Comparison of ENCODE assay signal across 8 cellular contexts in the genomic region with DNA sequence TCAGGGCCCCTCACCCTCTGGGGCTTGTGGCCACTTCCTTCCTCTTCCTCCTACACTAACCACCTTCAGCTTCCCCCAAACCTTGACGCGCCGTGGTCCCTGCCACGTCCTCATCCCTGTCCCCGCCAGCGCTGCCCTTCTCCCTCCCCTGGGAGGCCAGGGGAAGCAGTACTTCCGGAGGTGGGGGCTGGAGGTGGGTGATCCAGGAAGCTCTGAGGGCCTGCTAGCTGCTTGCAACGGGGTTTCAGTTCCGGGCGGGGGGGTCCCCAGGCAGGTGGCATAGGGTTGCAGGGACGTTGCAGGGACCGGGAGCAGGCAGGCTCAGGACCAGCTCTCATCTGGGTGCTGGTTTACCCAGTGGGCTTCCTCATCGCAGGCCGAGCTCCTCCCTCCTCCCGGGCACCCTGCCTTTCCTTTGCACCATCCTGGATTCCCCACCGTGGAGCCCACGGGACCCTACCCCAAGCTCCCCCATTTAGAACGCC.
DNase-seq lines count a peak whose midpoint lies in the region; ATAC-seq and TF ChIP-seq lines count a peak whose summit lies in the region.

No MANE protein-coding gene starts in this region.

- H3K27me3 ChIP-seq in CD4-positive, alpha-beta memory T cell (ENCODE audit: insufficient read depth, low read length) = no peaks in the 10 kb centered on the region

- no peak for TF ChIP-seq CTCF in lower leg skin (IDR thresholded peaks at IDR 0.05)

- H3K4me1 ChIP-seq in CD4-positive, alpha-beta memory T cell (ENCODE audit: insufficient read depth, low read length) = peaks cover 69% of the 10 kb centered on the region

- POLR2A ChIA-PET in CD4-positive, alpha-beta memory T cell (lab: Charles Lee; ENCODE audit: partially characterized antibody) = interaction anchor here (0.9 to 2.7 kb wide), 12 partner anchors 8 to 232 kb away, joined by 3 to 28 read pairs (median 3); a partner anchor contains a TSS

- peaks cover 28 to 72% (median 48%) of the 10 kb centered on the region in 4 donors for H3K4me1 Mint-ChIP-seq in CD4-positive, alpha-beta memory T cell
- peaks cover 39% of the 10 kb centered on the region for H3K4me1 Mint-ChIP-seq in memory B cell

- no peaks in the 10 kb centered on the region for H3K36me3 ChIP-seq in CD4-positive, alpha-beta memory T cell (ENCODE audit: insufficient read depth, low read length)

- H3K4me3 ChIP-seq in CD4-positive, alpha-beta memory T cell (ENCODE audit: low read length in 2 of 2) = peak overlapping the region in 1 of 2 donors; percentile 82
- no peak overlapping the region for H3K4me3 ChIP-seq in lower leg skin (ENCODE audit: low read depth, poor library complexity, severe bottlenecking)

- 48 to 53% methylated on average over 15 to 18 of the region's 18 CpGs for WGBS in lower leg skin, 2 donors

- no peaks in the 10 kb centered on the region for H3K27me3 Mint-ChIP-seq in CD4-positive, alpha-beta memory T cell
- no peaks in the 10 kb centered on the region for H3K27me3 Mint-ChIP-seq in memory B cell

- peak; percentile 39 for ATAC-seq in HG03196 (IDR thresholded peaks at IDR 0.05; ENCODE audit: unreplicated experiment)
- peak; percentile 37 for ATAC-seq in memory B cell (ENCODE audit: low read depth)

- CTCF ChIA-PET in CD4-positive, alpha-beta memory T cell (lab: Charles Lee; ENCODE audit: partially characterized antibody) = interaction anchor here (1.0 to 3.0 kb wide), 6 partner anchors 8 to 231 kb away, joined by 3 to 10 read pairs (median 4); a partner anchor contains a TSS

- H3K9me3 ChIP-seq in CD4-positive, alpha-beta memory T cell (ENCODE audit: control insufficient read depth in 1 of 2, low read length in 2 of 2) = peaks cover 0 to 5% of the 10 kb centered on the region in 2 donors

- TF ChIP-seq POLR2A in lower leg skin (IDR thresholded peaks at IDR 0.05) = no peak

- H3K36me3 Mint-ChIP-seq in CD4-positive, alpha-beta memory T cell = no peaks in the 10 kb centered on the region
- H3K36me3 Mint-ChIP-seq in memory B cell = no peaks in the 10 kb centered on the region

- peak overlapping the region; percentile 80 to 91 (median 84) for H3K4me3 Mint-ChIP-seq in CD4-positive, alpha-beta memory T cell
- H3K4me3 Mint-ChIP-seq in memory B cell = peak overlapping the region; percentile 77

- peak overlapping the region; percentile 89 to 98 (median 94) for H3K27ac Mint-ChIP-seq in CD4-positive, alpha-beta memory T cell
- peak overlapping the region; percentile 86 for H3K27ac Mint-ChIP-seq in memory B cell

- peaks cover 0 to 5% (median 3%) of the 10 kb centered on the region in 8 donors for H3K9me3 Mint-ChIP-seq in CD4-positive, alpha-beta memory T cell
- H3K9me3 Mint-ChIP-seq in memory B cell = peaks cover 4% of the 10 kb centered on the region

- intact Hi-C loops in CD4-positive, alpha-beta memory T cell (cut with micrococcal nuclease) = loop anchor here (5.0 to 10.0 kb wide), 2 partner anchors 69 to 331 kb away; a partner anchor contains a TSS
- intact Hi-C loops in lower leg skin (cut with DNase I; ENCODE audit: low total_unique reads) = loop anchor here (10.0 kb wide), 1 partner anchor 61 kb away; no protein-coding TSS in a partner anchor

- H3K27ac ChIP-seq in CD4-positive, alpha-beta memory T cell (ENCODE audit: low read depth, low read length) = peak overlapping the region; percentile 97

- peak; percentile 34 to 74 (median 47) for DNase-seq in CD4-positive, alpha-beta memory T cell
- peak; percentile 35 to 52 (median 36) for DNase-seq in activated CD8-positive, alpha-beta memory T cell treated with anti-CD3 and anti-CD28 coated beads for 48 hours (ENCODE audit: low read depth in 2 of 3, low spot score in 2 of 3)
- DNase-seq in memory B cell (ENCODE audit: low spot score in 2 of 2) (peak in 1 of 2 donors; percentile 51), ureter (ENCODE audit: low spot score) (no peak), HPDE6-E6E7 (ENCODE audit: extremely low spot score) (no peak), lower leg skin (ENCODE audit: low spot score in 2 of 2) (no peak), NCI-H1105 treated with DMSO at 0.1 percent for 48 hours (lab: John Stamatoyannopoulos, UW) (no peak)

Comparison
In these comparisons a context has a peak if more than half of its experiments do, and no peak if none do; other contexts are left out.
1. DNase-seq: peak in CD4-positive, alpha-beta memory T cell (5 of 5) and activated CD8-positive, alpha-beta memory T cell treated with anti-CD3 and anti-CD28 coated beads for 48 hours (3 of 3); none in ureter (single experiment), HPDE6-E6E7 (single experiment), lower leg skin (0 of 2) and NCI-H1105 treated with DMSO at 0.1 percent for 48 hours (single experiment).